Comparison of ENCODE assay signal across 21 cellular contexts in genomic region chr2:217734999-217735398, GRCh38.
"Had no signal": no experiment of that assay in that cellular context is flagged by ENCODE, and none has a peak within 500 bp of the region (broad histone marks: within the 10 kb centered on the region; RNA-seq: fewer than 3 reads in every experiment).

No MANE protein-coding gene starts in this region.

- H3K27ac Mint-ChIP-seq: activated CD4-positive, alpha-beta memory T cell treated with anti-CD3 and anti-CD28 coated beads for 36 hours; activated CD8-positive, alpha-beta memory T cell treated with anti-CD3 and anti-CD28 coated beads, Interleukin-2, amount 10 ng/mL, durations not matched to agents 7 days and 5 days; activated naive CD4-positive, alpha-beta T cell treated with anti-CD3 and anti-CD28 coated beads, Interleukin-2, amount 50 U/mL, for 24 hours; mesothelial cell of epicardium; progenitor cell of endocrine pancreas; stimulated activated naive B cell treated with anti-CD40 and anti-IgM and Interleukin-4, amounts not matched to agents 10 μg/mL and 1 μg/mL and 100 μg/mL, for 72 hours; WTC11 had no signal

- H3K36me3 Mint-ChIP-seq: activated CD4-positive, alpha-beta memory T cell treated with anti-CD3 and anti-CD28 coated beads for 36 hours; activated CD8-positive, alpha-beta memory T cell treated with anti-CD3 and anti-CD28 coated beads, Interleukin-2, amount 10 ng/mL, durations not matched to agents 7 days and 5 days; activated naive CD4-positive, alpha-beta T cell treated with anti-CD3 and anti-CD28 coated beads, Interleukin-2, amount 50 U/mL, for 24 hours; naive thymus-derived CD8-positive, alpha-beta T cell; WTC11 had no signal

- H3K9me3 Mint-ChIP-seq: activated CD4-positive, alpha-beta memory T cell treated with anti-CD3 and anti-CD28 coated beads for 36 hours; activated naive CD4-positive, alpha-beta T cell treated with anti-CD3 and anti-CD28 coated beads, Interleukin-2, amount 50 U/mL, for 24 hours; mesothelial cell of epicardium; naive thymus-derived CD8-positive, alpha-beta T cell; stimulated activated naive B cell treated with anti-CD40 and anti-IgM and Interleukin-4, amounts not matched to agents 10 μg/mL and 1 μg/mL and 100 μg/mL, for 72 hours; WTC11 had no signal

- H3K27me3 Mint-ChIP-seq: activated CD4-positive, alpha-beta memory T cell treated with anti-CD3 and anti-CD28 coated beads for 36 hours; activated naive CD4-positive, alpha-beta T cell treated with anti-CD3 and anti-CD28 coated beads, Interleukin-2, amount 50 U/mL, for 24 hours; naive thymus-derived CD8-positive, alpha-beta T cell had no signal

- DNase-seq: activated CD4-positive, alpha-beta memory T cell treated with anti-CD3 and anti-CD28 coated beads for 36 hours; activated CD8-positive, alpha-beta memory T cell treated with anti-CD3 and anti-CD28 coated beads, Interleukin-2, amount 10 ng/mL, durations not matched to agents 7 days and 5 days; activated T-cell treated with anti-CD3 and anti-CD28 coated beads for 4 hours; amygdala; cerebellar nuclear complex; hypothalamus; left ventricle myocardium superior; mammary epithelial cell; naive thymus-derived CD8-positive, alpha-beta T cell; retina; sigmoid colon; stimulated activated CD4-positive, alpha-beta T cell treated with anti-CD3 and anti-CD28 coated beads, Interleukin-2, amount 100 ng/mL, for 48 hours; stimulated activated CD8-positive, alpha-beta memory T cell treated with anti-CD3 and anti-CD28 coated beads, Interleukin-4, amount 100 ng/mL, for 48 hours; stimulated activated naive B cell treated with anti-CD40 and anti-IgM and Interleukin-4, amounts not matched to agents 10 μg/mL and 1 μg/mL and 100 μg/mL, for 72 hours; T-helper 1 cell; T1000; thyroid gland had no signal

- H3K4me3 Mint-ChIP-seq: activated CD4-positive, alpha-beta memory T cell treated with anti-CD3 and anti-CD28 coated beads for 36 hours; activated CD8-positive, alpha-beta memory T cell treated with anti-CD3 and anti-CD28 coated beads, Interleukin-2, amount 10 ng/mL, durations not matched to agents 7 days and 5 days; activated naive CD4-positive, alpha-beta T cell treated with anti-CD3 and anti-CD28 coated beads, Interleukin-2, amount 50 U/mL, for 24 hours; mesothelial cell of epicardium; stimulated activated naive B cell treated with anti-CD40 and anti-IgM and Interleukin-4, amounts not matched to agents 10 μg/mL and 1 μg/mL and 100 μg/mL, for 72 hours; WTC11 had no signal
